Comparison of ENCODE assay signal across 8 cellular contexts in genomic region chr20:380763-381580, GRCh38. TPM values are rescaled to one million over a fixed set of nuclear protein-coding genes. Genes with fewer than 3 reads are reported as not detected.
DNase-seq lines count a peak whose midpoint lies in the region; ATAC-seq, FAIRE-seq and TF ChIP-seq lines count a peak whose summit lies in the region.

No MANE protein-coding gene starts in this region.

- H3K27me3 ChIP-seq in CD4-positive, CD25-positive, alpha-beta regulatory T cell (ENCODE audit: control insufficient read depth, insufficient read depth, low read length) = no peaks in the 10 kb centered on the region
- H3K27me3 ChIP-seq in foreskin keratinocyte = no peaks in the 10 kb centered on the region
- no peaks in the 10 kb centered on the region for H3K27me3 ChIP-seq in parathyroid adenoma (ENCODE audit: control insufficient read depth, insufficient read depth, low read length)

- no peaks in the 10 kb centered on the region for H3K9me3 ChIP-seq in CD4-positive, CD25-positive, alpha-beta regulatory T cell (ENCODE audit: control insufficient read depth in 2 of 2, low read length in 2 of 2)
- no peaks in the 10 kb centered on the region for H3K9me3 ChIP-seq in parathyroid adenoma (ENCODE audit: control insufficient read depth, low read length)

- peak overlapping the region; percentile 98 for H2AFZ ChIP-seq in parathyroid adenoma

- peaks cover 10% of the 10 kb centered on the region for H3K27me3 Mint-ChIP-seq in CD4-positive, CD25-positive, alpha-beta regulatory T cell

- H3K9me3 Mint-ChIP-seq in CD4-positive, CD25-positive, alpha-beta regulatory T cell = no peaks in the 10 kb centered on the region

- peaks cover 5% of the 10 kb centered on the region for H3K36me3 Mint-ChIP-seq in CD4-positive, CD25-positive, alpha-beta regulatory T cell

- no peak overlapping the region for H3K27ac Mint-ChIP-seq in CD4-positive, CD25-positive, alpha-beta regulatory T cell

- H3K4me3 ChIP-seq in CD4-positive, CD25-positive, alpha-beta regulatory T cell (ENCODE audit: low read depth, low read length) = no peak overlapping the region
- H3K4me3 ChIP-seq in parathyroid adenoma (ENCODE audit: low read depth, low read length) = peak overlapping the region; percentile 61

- H3K79me2 ChIP-seq in parathyroid adenoma = no peaks in the 10 kb centered on the region

- peak overlapping the region; percentile 95 for H3K4me2 ChIP-seq in parathyroid adenoma (ENCODE audit: low read length)

- peaks cover 5% of the 10 kb centered on the region for H3K4me1 ChIP-seq in CD4-positive, CD25-positive, alpha-beta regulatory T cell (ENCODE audit: control insufficient read depth, insufficient read depth, low read length, poor library complexity, severe bottlenecking)
- H3K4me1 ChIP-seq in foreskin keratinocyte = peaks cover 8% of the 10 kb centered on the region
- H3K4me1 ChIP-seq in parathyroid adenoma = no peaks in the 10 kb centered on the region

- H3K27ac ChIP-seq in CD4-positive, CD25-positive, alpha-beta regulatory T cell (ENCODE audit: insufficient read depth, low read length, poor library complexity, severe bottlenecking) = peak overlapping the region; percentile 57
- peak overlapping the region; percentile 77 for H3K27ac ChIP-seq in foreskin keratinocyte
- peak overlapping the region; percentile 57 for H3K27ac ChIP-seq in parathyroid adenoma

- peak; percentile 33 to 74 (median 53) for DNase-seq in CD4-positive, CD25-positive, alpha-beta regulatory T cell
- peak; percentile 57 for DNase-seq in GM19239 (ENCODE audit: insufficient read length, low spot score)
- DNase-seq in RCC 7860 (ENCODE audit: low spot score) = peak; percentile 56
- DNase-seq in activated T-helper 9 cell treated with anti-CD3 and anti-CD28 coated beads, Interleukin-2, amount 50 U/mL, for 16 hours (ENCODE audit: low read depth) = peak; percentile 55
- peak in 1 of 2 donors; percentile 83 for DNase-seq in foreskin keratinocyte
- DNase-seq in ureter (ENCODE audit: low spot score) = peak; percentile 66

- no peaks in the 10 kb centered on the region for H3K36me3 ChIP-seq in CD4-positive, CD25-positive, alpha-beta regulatory T cell (ENCODE audit: control insufficient read depth, insufficient read depth, low read length)
- no peaks in the 10 kb centered on the region for H3K36me3 ChIP-seq in parathyroid adenoma (ENCODE audit: control insufficient read depth, insufficient read depth, low read length)

- peaks cover 9 to 25% (median 18%) of the 10 kb centered on the region in 4 donors for H3K4me1 Mint-ChIP-seq in CD4-positive, CD25-positive, alpha-beta regulatory T cell

- H3K9ac ChIP-seq in parathyroid adenoma = peak overlapping the region; percentile 61

- TF ChIP-seq CTCF in foreskin keratinocyte (conservative IDR thresholded peaks at IDR 0.05) (no peak), parathyroid adenoma (IDR thresholded peaks at IDR 0.05) (peak; percentile 13)

- ATAC-seq in CD4-positive, CD25-positive, alpha-beta regulatory T cell (ENCODE audit: low read depth in 2 of 2) = peak; percentile 53 to 54
- ATAC-seq in HG03439 (IDR thresholded peaks at IDR 0.05; ENCODE audit: unreplicated experiment) (peak; percentile 53), foreskin keratinocyte (peak; percentile 69)

- peak overlapping the region; percentile 87 to 94 (median 90) for H3K4me3 Mint-ChIP-seq in CD4-positive, CD25-positive, alpha-beta regulatory T cell

- FAIRE-seq in GM19239 (lab: Jason Lieb, UNC) (no peak), RCC 7860 (lab: Jason Lieb, UNC) (no peak)

RNA-seq across cellular contexts. Expression of gene TRIB3, which starts 0.4 kb away (rescaled TPM):
- total RNA-seq in CD4-positive, CD25-positive, alpha-beta regulatory T cell = 6.0 TPM
- 10 to 100 TPM; 15.0 to 22.6 (median 19.6) TPM for polyA plus RNA-seq in CD4-positive, CD25-positive, alpha-beta regulatory T cell
- total RNA-seq in foreskin keratinocyte = 72.4 and 207 TPM in 2 replicates
- 74.9 and 203 TPM in 2 replicates for polyA plus RNA-seq in foreskin keratinocyte
- total RNA-seq in ureter = 28.1 TPM

RNA-seq across cellular contexts. Expression of gene RBCK1, which starts 27.1 kb away (rescaled TPM):
- total RNA-seq in CD4-positive, CD25-positive, alpha-beta regulatory T cell = 93.9 TPM
- 100 to 1,000 TPM in 1 of 4 donors, 10 to 100 TPM in 3; 87.5 to 115 (median 91.8) TPM for polyA plus RNA-seq in CD4-positive, CD25-positive, alpha-beta regulatory T cell
- total RNA-seq in foreskin keratinocyte = 81.2 and 198 TPM in 2 replicates
- 115 and 292 TPM in 2 replicates for polyA plus RNA-seq in foreskin keratinocyte
- total RNA-seq in ureter = 133 TPM

RNA-seq across cellular contexts. Expression of gene NRSN2, which starts 34.1 kb away (rescaled TPM):
- 1.5 TPM for total RNA-seq in CD4-positive, CD25-positive, alpha-beta regulatory T cell
- polyA plus RNA-seq in CD4-positive, CD25-positive, alpha-beta regulatory T cell = 1 to 10 TPM in 2 of 4 donors, under 1 TPM in 1, not detected in 1; 0.52 to 1.5 (median 1.1) TPM
- total RNA-seq in foreskin keratinocyte (26.7 and 35.6 TPM in 2 replicates), ureter (31.4 TPM)
- 39.3 and 53.5 TPM in 2 replicates for polyA plus RNA-seq in foreskin keratinocyte

RNA-seq across cellular contexts. Expression of gene SOX12, which starts 55.6 kb away (rescaled TPM):
- total RNA-seq in CD4-positive, CD25-positive, alpha-beta regulatory T cell = 4.9 TPM
- under 1 TPM; 0.29 to 0.44 (median 0.38) TPM for polyA plus RNA-seq in CD4-positive, CD25-positive, alpha-beta regulatory T cell
- total RNA-seq in foreskin keratinocyte (4.7 and 5.1 TPM in 2 replicates), ureter (7.4 TPM)
- polyA plus RNA-seq in foreskin keratinocyte = 7.1 and 8.2 TPM in 2 replicates

Comparison
In these comparisons a context has a peak if more than half of its experiments do, and no peak if none do; other contexts are left out.
1. RNA of gene NRSN2, which starts 34.1 kb away (total RNA-seq): 31.4 TPM in ureter (single experiment) and 26.7 to 35.6 TPM in foreskin keratinocyte; 1.5 TPM in CD4-positive, CD25-positive, alpha-beta regulatory T cell (single experiment); every median in the first group is over 10 times any median in the second.
2. Peak in every context shown above with its lines, with median percentiles within 50 percentile points of each other: ATAC-seq and H3K27ac ChIP-seq.